8 cellular contexts compared by ENCODE assay signal in genomic region chr11:76670475-76671235, GRCh38. TPM values are rescaled to one million over a fixed set of nuclear protein-coding genes. Genes with fewer than 3 reads are reported as not detected.
DNase-seq lines count a peak whose midpoint lies in the region; ATAC-seq, FAIRE-seq and TF ChIP-seq lines count a peak whose summit lies in the region.

Gene LRRC32, minus strand, starts transcription at chr11:76670747. Its CDS starts 4,793 bp downstream, at chr11:76665954.

- H3K27me3 ChIP-seq in bronchial epithelial cell (ENCODE audit: control insufficient read depth, insufficient read depth, low read length): peaks cover 6% of the 10 kb centered on the region

- peak; percentile 2 for ATAC-seq in stimulated activated effector memory CD8-positive, alpha-beta T cell treated with anti-CD3 and anti-CD28 coated beads, Interleukin-12 subunit alpha, Interleukin-12 subunit beta, amount 100 ng/mL, for 72 hours
- ATAC-seq in HG02885 (IDR thresholded peaks at IDR 0.05; ENCODE audit: poor library complexity, unreplicated experiment): no peak
- ATAC-seq in GM18498 (IDR thresholded peaks at IDR 0.05; ENCODE audit: unreplicated experiment): no peak

- no peaks in the 10 kb centered on the region for H3K36me3 ChIP-seq in SK-N-MC (ENCODE audit: insufficient read depth, low read length)
- no peaks in the 10 kb centered on the region for H3K36me3 ChIP-seq in bronchial epithelial cell (ENCODE audit: control insufficient read depth, insufficient read depth, low read length)

- H3K27ac ChIP-seq in SK-N-MC: no peak within 1 kb of the TSS

- H3K36me3 Mint-ChIP-seq in stimulated activated effector memory CD8-positive, alpha-beta T cell treated with anti-CD3 and anti-CD28 coated beads, Interleukin-12 subunit alpha, Interleukin-12 subunit beta, amount 100 ng/mL, for 72 hours: no peaks in the 10 kb centered on the region

- H3K9ac ChIP-seq in SK-N-MC (ENCODE audit: insufficient read length): no peak within 1 kb of the TSS

- DNase-seq in GM12864 (ENCODE audit: low read depth) (no peak), SK-N-MC (ENCODE audit: low read depth, low spot score) (no peak), bronchial epithelial cell (ENCODE audit: low read depth) (no peak), left kidney (ENCODE audit: low read depth, low spot score) (peak; percentile 70), NCI-H2171 (lab: John Stamatoyannopoulos, UW) (no peak)
- peak; percentile 30 to 58 for DNase-seq in stimulated activated effector memory CD8-positive, alpha-beta T cell treated with anti-CD3 and anti-CD28 coated beads, Interleukin-12 subunit alpha, Interleukin-12 subunit beta, amount 100 ng/mL, for 72 hours (ENCODE audit: low spot score in 2 of 2)

- no peaks in the 10 kb centered on the region for H3K9me3 Mint-ChIP-seq in stimulated activated effector memory CD8-positive, alpha-beta T cell treated with anti-CD3 and anti-CD28 coated beads, Interleukin-12 subunit alpha, Interleukin-12 subunit beta, amount 100 ng/mL, for 72 hours

- H3K9me3 ChIP-seq in SK-N-MC (ENCODE audit: low read depth, low read length): no peaks in the 10 kb centered on the region

- H3K27ac Mint-ChIP-seq in stimulated activated effector memory CD8-positive, alpha-beta T cell treated with anti-CD3 and anti-CD28 coated beads, Interleukin-12 subunit alpha, Interleukin-12 subunit beta, amount 100 ng/mL, for 72 hours: no peak within 1 kb of the TSS

- peak within 1 kb of the TSS; percentile 54 for H3K4me3 ChIP-seq in GM12864 (ENCODE audit: low read depth, low read length)
- H3K4me3 ChIP-seq in SK-N-MC: peak within 1 kb of the TSS; percentile 62
- peak within 1 kb of the TSS; percentile 40 for H3K4me3 ChIP-seq in bronchial epithelial cell (ENCODE audit: low read depth, low read length)

- peaks cover 39% of the 10 kb centered on the region for H3K4me1 Mint-ChIP-seq in stimulated activated effector memory CD8-positive, alpha-beta T cell treated with anti-CD3 and anti-CD28 coated beads, Interleukin-12 subunit alpha, Interleukin-12 subunit beta, amount 100 ng/mL, for 72 hours

- peak within 1 kb of the TSS; percentile 67 for H3K4me3 Mint-ChIP-seq in stimulated activated effector memory CD8-positive, alpha-beta T cell treated with anti-CD3 and anti-CD28 coated beads, Interleukin-12 subunit alpha, Interleukin-12 subunit beta, amount 100 ng/mL, for 72 hours

- TF ChIP-seq CTCF in GM12864 (IDR thresholded peaks at IDR 0.05; ENCODE audit: low read depth, low read length, missing control alignments) (peak; percentile 16), bronchial epithelial cell (IDR thresholded peaks at IDR 0.05; ENCODE audit: insufficient read depth, low read length, severe bottlenecking) (no peak)

- no peak for FAIRE-seq in bronchial epithelial cell (lab: Jason Lieb, UNC)

RNA-seq across cellular contexts. Expression of gene LRRC32, which starts in this region (rescaled TPM):
- 0.26 TPM in 1 of 2 replicates, not detected in the other for total RNA-seq in bronchial epithelial cell

Comparison
In these comparisons a context has a peak if more than half of its experiments do, and no peak if none do; other contexts are left out.
1. DNase-seq: peak in left kidney (single experiment) and stimulated activated effector memory CD8-positive, alpha-beta T cell treated with anti-CD3 and anti-CD28 coated beads, Interleukin-12 subunit alpha, Interleukin-12 subunit beta, amount 100 ng/mL, for 72 hours (2 of 2); none in GM12864 (single experiment), SK-N-MC (single experiment), bronchial epithelial cell (single experiment) and NCI-H2171 (single experiment).
2. Peak in every context shown above with its lines, with median percentiles within 50 percentile points of each other: H3K4me3 ChIP-seq.